12 cellular contexts compared by ENCODE assay signal in genomic region chr5:10528056-10528816, GRCh38. TPM values are rescaled to one million over a fixed set of nuclear protein-coding genes. Genes with fewer than 3 reads are reported as not detected.
DNase-seq lines count a peak whose midpoint lies in the region; ATAC-seq and TF ChIP-seq lines count a peak whose summit lies in the region.
"Had no signal": no experiment of that assay in that cellular context is flagged by ENCODE, and none has a peak within 500 bp of the region (broad histone marks: within the 10 kb centered on the region; RNA-seq: fewer than 3 reads in every experiment).

No MANE protein-coding gene starts in this region.

- H3K4me1 Mint-ChIP-seq in H9 = peaks cover 36 to 38% of the 10 kb centered on the region in 2 experiments
- peaks cover 2% of the 10 kb centered on the region for H3K4me1 Mint-ChIP-seq in activated naive CD4-positive, alpha-beta T cell treated with anti-CD3 and anti-CD28 coated beads for 36 hours (ENCODE audit: low read depth)

- H3F3A ChIP-seq in PC-9 (ENCODE audit: insufficient read depth, low read depth) = peaks cover 7% of the 10 kb centered on the region; the same call in 1 of the 2 replicates

- no peak overlapping the region for H3K23ac ChIP-seq in H9 (ENCODE audit: insufficient read length, low read depth, low read length)

- H3K27ac Mint-ChIP-seq in H9 = no peak overlapping the region
- H3K27ac Mint-ChIP-seq in activated naive CD4-positive, alpha-beta T cell treated with anti-CD3 and anti-CD28 coated beads for 36 hours = no peak overlapping the region

- H3K4ac ChIP-seq in H9 (ENCODE audit: low read depth, low read length) = no peak overlapping the region

- intact Hi-C loops in PC-9 (cut with micrococcal nuclease; ENCODE audit: unreplicated experiment) = loop anchor here (1.0 kb wide), 1 partner anchor 75 kb away; no protein-coding TSS in a partner anchor
- intact Hi-C loops in activated naive CD4-positive, alpha-beta T cell treated with anti-CD3 and anti-CD28 coated beads for 36 hours (cut with micrococcal nuclease) = no loop called here

- H3K79me1 ChIP-seq in H9 (ENCODE audit: insufficient read depth, low read depth, low read length, poor library complexity, severe bottlenecking) = no peaks in the 10 kb centered on the region

- peak; percentile 55 for DNase-seq in AG20443 (ENCODE audit: low spot score)
- no peak for DNase-seq in H9
- peak in 1 of 2 experiments; percentile 57 for DNase-seq in PC-9
- peak; percentile 88 for DNase-seq in fibroblast of peridontal ligament (ENCODE audit: extremely low read depth)
- no peak for DNase-seq in activated naive CD4-positive, alpha-beta T cell treated with anti-CD3 and anti-CD28 coated beads for 36 hours
- DNase-seq in foreskin melanocyte = no peak
- no peak for DNase-seq in activated CD4-positive, alpha-beta T cell treated with anti-CD3 and anti-CD28 coated beads for 1 hour
- DNase-seq: activated CD4-positive, CD25-positive, alpha-beta regulatory T cell; HCEC 1CT; kidney had no signal

- H3K18ac ChIP-seq in H9 (ENCODE audit: insufficient read length, low read depth, low read length) = no peak overlapping the region

- WGBS in H9 (ENCODE audit: extremely low coverage, insufficient read length, low lambda C conversion rate) = no CpG with 5 or more reads among the region's 9 CpGs

- H2AFZ ChIP-seq in H9 (ENCODE audit: low read length) (no peak overlapping the region), PC-9 (no peak overlapping the region)

- no peak overlapping the region for H2BK20ac ChIP-seq in H9 (ENCODE audit: low read depth, low read length, poor library complexity, severe bottlenecking)

- H3K4me1 ChIP-seq in H9 (ENCODE audit: insufficient read depth, low read length) = no peaks in the 10 kb centered on the region
- peaks cover 36% of the 10 kb centered on the region for H3K4me1 ChIP-seq in PC-9 (replicated peaks; ENCODE audit: insufficient read depth)

- H4K8ac ChIP-seq in H9 (replicated peaks; ENCODE audit: insufficient read length, low read depth, low read length) = no peak overlapping the region

- no peak for ATAC-seq in GM21447 (IDR thresholded peaks at IDR 0.05; ENCODE audit: unreplicated experiment)

- no peak overlapping the region for H2BK12ac ChIP-seq in H9 (ENCODE audit: insufficient read length, low read depth, low read length)

- peaks cover 2 to 5% (median 4%) of the 10 kb centered on the region in 3 experiments; a peak in 4 of 7 replicates for H3K36me3 Mint-ChIP-seq in H9 (ENCODE audit: insufficient read depth in 1 of 3, low read depth in 3 of 3)
- no peaks in the 10 kb centered on the region for H3K36me3 Mint-ChIP-seq in activated naive CD4-positive, alpha-beta T cell treated with anti-CD3 and anti-CD28 coated beads for 36 hours (ENCODE audit: low read depth)

- no peaks in the 10 kb centered on the region for H3K79me2 ChIP-seq in H9 (ENCODE audit: insufficient read depth, low read length)
- no peaks in the 10 kb centered on the region for H3K79me2 ChIP-seq in PC-9 (ENCODE audit: low read depth)

- no peak overlapping the region for H3K56ac ChIP-seq in H9 (ENCODE audit: insufficient read length, low read depth, low read length)

- no peak overlapping the region for H4K91ac ChIP-seq in H9 (ENCODE audit: insufficient read length, low read depth, low read length)

- H2BK5ac ChIP-seq in H9 (ENCODE audit: insufficient read length, low read length) = no peak overlapping the region

- no peak overlapping the region for H2BK15ac ChIP-seq in H9 (ENCODE audit: low read depth, low read length)

- H3K9me2 ChIP-seq in PC-9 (ENCODE audit: insufficient read depth) = no peaks in the 10 kb centered on the region

- H3K4me2 ChIP-seq in H9 (ENCODE audit: insufficient read depth, insufficient read length, low read length) = no peak overlapping the region
- H3K4me2 ChIP-seq in PC-9 = no peak overlapping the region

- no peak overlapping the region for H4K5ac ChIP-seq in H9 (ENCODE audit: insufficient read length, low read depth, low read length)

- peak; percentile 42; the same call in 2 of the 3 replicates for TF ChIP-seq CTCF in H9 (conservative IDR thresholded peaks at IDR 0.05)
- TF ChIP-seq CTCF in PC-9 (conservative IDR thresholded peaks at IDR 0.05) = 0 out of 2 replicates have a peak, but pooled peaks have one; percentile 14

- POLR2A ChIA-PET in PC-9 (lab: Charles Lee; ENCODE audit: unreplicated experiment) = interaction anchor here (0.6 to 0.7 kb wide), 4 partner anchors 12 to 175 kb away, joined by 4 to 10 read pairs (median 6); partner anchors contain the start of gene MARCHF6

- BruUV-seq in PC-9 (replicated peaks; lab: Mats Ljungman, UMichigan) = no TSS peak

- H3K9me3 ChIP-seq in H9 (ENCODE audit: control insufficient read depth, low read depth, low read length) = no peaks in the 10 kb centered on the region
- no peaks in the 10 kb centered on the region for H3K9me3 ChIP-seq in PC-9 (ENCODE audit: insufficient read depth, low read depth)

- H3K27ac ChIP-seq in H9 (ENCODE audit: insufficient read length, low read depth, low read length) = no peak overlapping the region
- H3K27ac ChIP-seq in PC-9 = no peak overlapping the region

- H3K4me3 ChIP-seq in PC-9 = no peak overlapping the region
- H3K4me3 ChIP-seq: skin epidermis had no signal

- H3K9me3 Mint-ChIP-seq in H9 = peaks cover 3 to 5% of the 10 kb centered on the region in 2 experiments; a peak in 3 of 5 replicates
- H3K9me3 Mint-ChIP-seq in activated naive CD4-positive, alpha-beta T cell treated with anti-CD3 and anti-CD28 coated beads for 36 hours = peaks cover 2% of the 10 kb centered on the region

- H2AK5ac ChIP-seq in H9 (ENCODE audit: insufficient read length, low read length) = no peak overlapping the region

- no peaks in the 10 kb centered on the region for H3K23me2 ChIP-seq in H9 (ENCODE audit: insufficient read length, low read depth, low read length, poor library complexity, severe bottlenecking)

- no peaks in the 10 kb centered on the region for H3K36me3 ChIP-seq in PC-9 (ENCODE audit: low read depth)

- H2BK120ac ChIP-seq in H9 (ENCODE audit: low read depth, low read length, poor library complexity, severe bottlenecking) = no peak overlapping the region

- H3K14ac ChIP-seq in H9 (ENCODE audit: insufficient read depth, low read length) = no peak overlapping the region

- H4K20me1 ChIP-seq in H9 (ENCODE audit: control insufficient read depth, insufficient read depth, insufficient read length) = no peaks in the 10 kb centered on the region
- H4K20me1 ChIP-seq in PC-9 (ENCODE audit: insufficient read depth) = no peaks in the 10 kb centered on the region

- H3K27me3 ChIP-seq in H9 (ENCODE audit: insufficient read depth, low read length) (no peaks in the 10 kb centered on the region), PC-9 (ENCODE audit: insufficient read depth, low read depth) (no peaks in the 10 kb centered on the region)

- CTCF ChIA-PET in PC-9 (lab: Charles Lee) = interaction anchor here (0.6 kb wide), 6 partner anchors 11 to 1636 kb away, joined by 3 to 8 read pairs (median 4); no protein-coding TSS in a partner anchor
- CTCF ChIA-PET in activated naive CD4-positive, alpha-beta T cell treated with anti-CD3 and anti-CD28 coated beads for 36 hours (lab: Charles Lee) = no interaction called here

- no peak overlapping the region for H3K9ac ChIP-seq in H9 (ENCODE audit: extremely low read depth, insufficient read length, low read length)

- H3T11ph ChIP-seq in H9 (ENCODE audit: low read length) = no peak overlapping the region

- peaks cover 35% of the 10 kb centered on the region for H3K27me3 Mint-ChIP-seq in H9 (ENCODE audit: low read depth)
- H3K27me3 Mint-ChIP-seq in activated naive CD4-positive, alpha-beta T cell treated with anti-CD3 and anti-CD28 coated beads for 36 hours (ENCODE audit: low read depth) = peaks cover 10% of the 10 kb centered on the region

- no peak overlapping the region for H3K4me3 Mint-ChIP-seq in H9
- no peak overlapping the region for H3K4me3 Mint-ChIP-seq in activated naive CD4-positive, alpha-beta T cell treated with anti-CD3 and anti-CD28 coated beads for 36 hours

RNA-seq across cellular contexts. Expression of gene ANKRD33B, which starts 35.6 kb away (rescaled TPM):
- total RNA-seq in H9 (2021) = 6.9 and 7.1 TPM in 2 replicates
- total RNA-seq in PC-9 (2021) = 32.1 and 37.4 TPM in 2 replicates
- 1 to 10 TPM; 1.9 to 2.5 TPM for total RNA-seq in activated naive CD4-positive, alpha-beta T cell treated with anti-CD3 and anti-CD28 coated beads for 36 hours

Comparison
In these comparisons a context has a peak if more than half of its experiments do, and no peak if none do; other contexts are left out.
1. DNase-seq: peak in AG20443 (single experiment) and fibroblast of peridontal ligament (single experiment); none in H9 (single experiment), activated naive CD4-positive, alpha-beta T cell treated with anti-CD3 and anti-CD28 coated beads for 36 hours (single experiment), foreskin melanocyte (single experiment) and activated CD4-positive, alpha-beta T cell treated with anti-CD3 and anti-CD28 coated beads for 1 hour (single experiment).